ENCODE assay signal across 32 cellular contexts in the genomic region with DNA sequence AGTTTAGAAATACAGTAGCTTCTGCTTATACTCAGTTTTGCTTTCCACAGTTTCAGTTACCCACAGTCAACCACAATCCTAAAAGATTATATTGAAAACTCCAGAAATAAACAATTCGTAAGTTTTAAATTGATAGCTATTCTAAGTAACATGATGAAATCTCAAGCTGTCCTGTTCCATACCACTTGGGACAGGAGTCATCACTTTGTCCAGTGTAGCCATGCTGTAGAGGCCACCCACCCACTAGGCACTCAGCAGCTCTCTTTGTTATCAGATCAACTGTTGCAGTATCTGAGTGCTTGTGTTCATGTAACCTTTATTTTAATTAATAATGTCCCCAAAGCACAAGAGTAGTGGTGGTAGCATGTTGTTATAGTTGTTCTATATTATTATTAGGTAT.
"Had no signal": no experiment of that assay in that cellular context is flagged by ENCODE, and none has a peak within 500 bp of the region (broad histone marks: within the 10 kb centered on the region; RNA-seq: fewer than 3 reads in every experiment).

No MANE protein-coding gene starts in this region.

- H3K27ac Mint-ChIP-seq: activated CD4-positive, alpha-beta memory T cell treated with anti-CD3 and anti-CD28 coated beads, Interleukin-2, amount 10 ng/mL, durations not matched to agents 7 days and 5 days; activated CD4-positive, alpha-beta T cell treated with anti-CD3 and anti-CD28 coated beads for 36 hours; activated CD4-positive, alpha-beta T cell treated with anti-CD3 and anti-CD28 coated beads, Interleukin-2, amount 10 ng/mL, durations not matched to agents 7 days and 5 days; activated CD8-positive, alpha-beta memory T cell treated with anti-CD3 and anti-CD28 coated beads, Interleukin-2, amount 10 ng/mL, durations not matched to agents 7 days and 5 days; activated CD8-positive, alpha-beta T cell treated with anti-CD3 and anti-CD28 coated beads, Interleukin-2, amount 10 ng/mL, durations not matched to agents 7 days and 5 days; activated naive CD4-positive, alpha-beta T cell treated with anti-CD3 and anti-CD28 coated beads for 36 hours; activated naive CD4-positive, alpha-beta T cell treated with anti-CD3 and anti-CD28 coated beads, Interleukin-2, amount 50 U/mL, for 72 hours; activated naive CD8-positive, alpha-beta T cell treated with anti-CD3 and anti-CD28 coated beads for 36 hours; activated T-cell treated with anti-CD3 and anti-CD28 coated beads, Interleukin-2, amount 50 U/mL, for 24 hours; T-helper 2 cell treated with Interferon-gamma antibody and Interleukin-4, amounts not matched to agents 5 μg/mL and 100 μg/mL, for 36 hours; WTC11 had no signal

- H3K27me3 Mint-ChIP-seq: activated CD4-positive, alpha-beta memory T cell treated with anti-CD3 and anti-CD28 coated beads, Interleukin-2, amount 10 ng/mL, durations not matched to agents 7 days and 5 days; activated CD4-positive, alpha-beta T cell treated with anti-CD3 and anti-CD28 coated beads, Interleukin-2, amount 10 ng/mL, durations not matched to agents 7 days and 5 days; activated CD8-positive, alpha-beta memory T cell treated with anti-CD3 and anti-CD28 coated beads, Interleukin-2, amount 10 ng/mL, durations not matched to agents 7 days and 5 days; activated T-cell treated with anti-CD3 and anti-CD28 coated beads, Interleukin-2, amount 50 U/mL, for 24 hours had no signal

- DNase-seq: activated CD4-positive, alpha-beta memory T cell treated with anti-CD3 and anti-CD28 coated beads, Interleukin-2, amount 10 ng/mL, durations not matched to agents 7 days and 5 days; activated CD4-positive, alpha-beta T cell treated with anti-CD3 and anti-CD28 coated beads for 1 hour; activated CD4-positive, alpha-beta T cell treated with anti-CD3 and anti-CD28 coated beads for 36 hours; activated CD4-positive, alpha-beta T cell treated with anti-CD3 and anti-CD28 coated beads for 48 hours; activated CD4-positive, alpha-beta T cell treated with anti-CD3 and anti-CD28 coated beads, Interleukin-2, amount 10 ng/mL, durations not matched to agents 7 days and 5 days; activated CD4-positive, alpha-beta T cell treated with anti-CD3 and anti-CD28 coated beads, Interleukin-2, amount 50 U/mL, for 48 hours; activated CD4-positive, CD25-positive, alpha-beta regulatory T cell; activated CD8-positive, alpha-beta memory T cell treated with anti-CD3 and anti-CD28 coated beads for 24 hours; activated CD8-positive, alpha-beta memory T cell treated with anti-CD3 and anti-CD28 coated beads, Interleukin-2, amount 10 ng/mL, durations not matched to agents 7 days and 5 days; activated CD8-positive, alpha-beta memory T cell treated with anti-CD3 and anti-CD28 coated beads, Interleukin-2, amount 50 U/mL, for 48 hours; activated CD8-positive, alpha-beta T cell treated with anti-CD3 and anti-CD28 coated beads, Interleukin-2, amount 10 ng/mL, durations not matched to agents 7 days and 5 days; activated effector memory CD4-positive, alpha-beta T cell treated with anti-CD3 and anti-CD28 coated beads, Interleukin-2, amount 50 U/mL, for 16 hours; activated gamma-delta T cell treated with Interleukin-2 at 50 U/mL for 16 hours; activated naive CD4-positive, alpha-beta T cell; activated naive CD4-positive, alpha-beta T cell treated with anti-CD3 and anti-CD28 coated beads for 36 hours; activated naive CD4-positive, alpha-beta T cell treated with anti-CD3 and anti-CD28 coated beads, Interleukin-2, amount 50 U/mL, for 16 hours; activated naive CD8-positive, alpha-beta T cell treated with anti-CD3 and anti-CD28 coated beads for 36 hours; activated T-cell treated with anti-CD3 and anti-CD28 coated beads, Interleukin-2, amount 50 U/mL, for 24 hours; activated T-cell treated with anti-CD3 and anti-CD28 coated beads, Interleukin-2, amount 50 U/mL, for 48 hours; adrenal gland; amniotic stem cell; aorta; body of pancreas; brain microvascular endothelial cell; central memory CD4-positive, alpha-beta T cell; T-helper 2 cell; T-helper 9 cell; WERI-Rb-1 had no signal

- H3K4me1 Mint-ChIP-seq: activated CD4-positive, alpha-beta memory T cell treated with anti-CD3 and anti-CD28 coated beads, Interleukin-2, amount 10 ng/mL, durations not matched to agents 7 days and 5 days; activated CD4-positive, alpha-beta T cell treated with anti-CD3 and anti-CD28 coated beads for 36 hours; activated CD4-positive, alpha-beta T cell treated with anti-CD3 and anti-CD28 coated beads, Interleukin-2, amount 10 ng/mL, durations not matched to agents 7 days and 5 days; activated CD8-positive, alpha-beta memory T cell treated with anti-CD3 and anti-CD28 coated beads, Interleukin-2, amount 10 ng/mL, durations not matched to agents 7 days and 5 days; activated naive CD8-positive, alpha-beta T cell treated with anti-CD3 and anti-CD28 coated beads for 36 hours; WTC11 had no signal

- H3K36me3 Mint-ChIP-seq: activated CD8-positive, alpha-beta memory T cell treated with anti-CD3 and anti-CD28 coated beads, Interleukin-2, amount 10 ng/mL, durations not matched to agents 7 days and 5 days; activated naive CD4-positive, alpha-beta T cell treated with anti-CD3 and anti-CD28 coated beads, Interleukin-2, amount 50 U/mL, for 72 hours; activated naive CD8-positive, alpha-beta T cell treated with anti-CD3 and anti-CD28 coated beads for 36 hours; WTC11 had no signal

- H3K9me3 Mint-ChIP-seq: activated CD4-positive, alpha-beta memory T cell treated with anti-CD3 and anti-CD28 coated beads, Interleukin-2, amount 10 ng/mL, durations not matched to agents 7 days and 5 days; activated CD4-positive, alpha-beta T cell treated with anti-CD3 and anti-CD28 coated beads, Interleukin-2, amount 10 ng/mL, durations not matched to agents 7 days and 5 days; activated naive CD4-positive, alpha-beta T cell treated with anti-CD3 and anti-CD28 coated beads for 36 hours; activated T-cell treated with anti-CD3 and anti-CD28 coated beads, Interleukin-2, amount 50 U/mL, for 24 hours; T-helper 2 cell treated with Interferon-gamma antibody and Interleukin-4, amounts not matched to agents 5 μg/mL and 100 μg/mL, for 36 hours had no signal

- ATAC-seq: activated CD4-positive, alpha-beta T cell treated with anti-CD3 and anti-CD28 coated beads for 36 hours; activated CD4-positive, CD25-positive, alpha-beta regulatory T cell treated with anti-CD3 and anti-CD28 coated beads, Interleukin-2, amount 50 U/mL, for 24 hours; activated CD8-positive, alpha-beta memory T cell treated with anti-CD3 and anti-CD28 coated beads, Interleukin-2, amount 10 ng/mL, durations not matched to agents 7 days and 5 days; activated CD8-positive, alpha-beta T cell treated with anti-CD3 and anti-CD28 coated beads, Interleukin-2, amount 10 ng/mL, durations not matched to agents 7 days and 5 days; activated naive CD4-positive, alpha-beta T cell treated with anti-CD3 and anti-CD28 coated beads, Interleukin-2, amount 50 U/mL, for 72 hours; body of pancreas; WTC11 had no signal

- H3K4me3 Mint-ChIP-seq: activated CD4-positive, alpha-beta memory T cell treated with anti-CD3 and anti-CD28 coated beads, Interleukin-2, amount 10 ng/mL, durations not matched to agents 7 days and 5 days; activated CD4-positive, alpha-beta T cell treated with anti-CD3 and anti-CD28 coated beads for 36 hours; activated CD4-positive, alpha-beta T cell treated with anti-CD3 and anti-CD28 coated beads, Interleukin-2, amount 10 ng/mL, durations not matched to agents 7 days and 5 days; activated CD8-positive, alpha-beta memory T cell treated with anti-CD3 and anti-CD28 coated beads, Interleukin-2, amount 10 ng/mL, durations not matched to agents 7 days and 5 days; activated CD8-positive, alpha-beta T cell treated with anti-CD3 and anti-CD28 coated beads, Interleukin-2, amount 10 ng/mL, durations not matched to agents 7 days and 5 days; activated naive CD4-positive, alpha-beta T cell treated with anti-CD3 and anti-CD28 coated beads for 36 hours; activated naive CD8-positive, alpha-beta T cell treated with anti-CD3 and anti-CD28 coated beads for 36 hours; activated T-cell treated with anti-CD3 and anti-CD28 coated beads, Interleukin-2, amount 50 U/mL, for 24 hours; T-helper 2 cell treated with Interferon-gamma antibody and Interleukin-4, amounts not matched to agents 5 μg/mL and 100 μg/mL, for 36 hours; WTC11 had no signal
